ENCODE assay signal across 17 cellular contexts in genomic region chr15:22874256-22874655, GRCh38. TPM values are rescaled to one million over a fixed set of nuclear protein-coding genes. Genes with fewer than 3 reads are reported as not detected.
A peak's percentile ranks its signal among the peaks of the same experiment; 100 is the strongest.
DNase-seq lines count a peak whose midpoint lies in the region; ATAC-seq and TF ChIP-seq lines count a peak whose summit lies in the region.
"Had no signal": no experiment of that assay in that cellular context is flagged by ENCODE, and none has a peak within 500 bp of the region (broad histone marks: within the 10 kb centered on the region; RNA-seq: fewer than 3 reads in every experiment).

No MANE protein-coding gene starts in this region.

- H3K4me3 Mint-ChIP-seq in GM23338 (no peak overlapping the region; the same call in 2 of the 3 replicates), glutamatergic neuron (ENCODE audit: unreplicated experiment) (no peak overlapping the region)
- H3K4me3 Mint-ChIP-seq: CD14-positive monocyte; CD4-positive, alpha-beta memory T cell had no signal

- TF ChIP-seq EP300 in sigmoid colon (IDR thresholded peaks at IDR 0.05), result no peak

- H3K4me1 Mint-ChIP-seq in GM23338, result peaks cover 20% of the 10 kb centered on the region
- peaks cover 37% of the 10 kb centered on the region for H3K4me1 Mint-ChIP-seq in glutamatergic neuron (ENCODE audit: low read depth, unreplicated experiment)
- H3K4me1 Mint-ChIP-seq: CD14-positive monocyte; CD4-positive, alpha-beta memory T cell had no signal

- no peak overlapping the region for H3K27ac ChIP-seq in GM23338 (ENCODE audit: low read depth)
- no peak overlapping the region for H3K27ac ChIP-seq in osteoblast (ENCODE audit: low read depth, low read length)
- no peak overlapping the region for H3K27ac ChIP-seq in sigmoid colon
- H3K27ac ChIP-seq: GM23248 had no signal

- no peaks in the 10 kb centered on the region for H3K4me1 ChIP-seq in GM23338 (ENCODE audit: insufficient read depth)
- H3K4me1 ChIP-seq in osteoblast (ENCODE audit: insufficient read depth, low read length), result peaks cover 6% of the 10 kb centered on the region
- H3K4me1 ChIP-seq in sigmoid colon, result peaks cover 0 to 1% (median under 1%) of the 10 kb centered on the region in 4 donors

- H3K27me3 Mint-ChIP-seq in GM23338 (ENCODE audit: insufficient read depth, low read depth, poor library complexity) (peaks cover 14% of the 10 kb centered on the region), glutamatergic neuron (ENCODE audit: unreplicated experiment) (peaks cover 13% of the 10 kb centered on the region)
- H3K27me3 Mint-ChIP-seq: CD4-positive, alpha-beta memory T cell had no signal

- H3F3A ChIP-seq in GM23338 (replicated peaks; ENCODE audit: low read depth), result no peaks in the 10 kb centered on the region

- intact Hi-C loops in sigmoid colon (cut with DNase I), result no loop called here

- H3K27ac Mint-ChIP-seq in GM23338 (0 out of 2 replicates have a peak overlapping the region, but pooled peaks have one; percentile 23), glutamatergic neuron (ENCODE audit: unreplicated experiment) (peak overlapping the region; percentile 95)

- no peak for TF ChIP-seq CTCF in GM23338 (conservative IDR thresholded peaks at IDR 0.05; ENCODE audit: low read depth in 2 of 2)
- TF ChIP-seq CTCF in glutamatergic neuron (IDR thresholded peaks at IDR 0.05; ENCODE audit: partially characterized antibody, unreplicated experiment), result no peak
- no peak for TF ChIP-seq CTCF in osteoblast (IDR thresholded peaks at IDR 0.05; ENCODE audit: extremely low read depth, low read depth, low read length)
- TF ChIP-seq CTCF in sigmoid colon (IDR thresholded peaks at IDR 0.05), result no peak

- 97 to 98% methylated on average over 8 of the region's 8 CpGs for WGBS in sigmoid colon, 2 donors

- no peaks in the 10 kb centered on the region for H3K9me2 ChIP-seq in GM23338 (ENCODE audit: insufficient read depth)

- H3K79me2 ChIP-seq in GM23338 (replicated peaks; ENCODE audit: insufficient read depth) (0 out of 2 replicates have a peak, but pooled peaks cover 2% of the 10 kb centered on the region), osteoblast (ENCODE audit: insufficient read depth, low read length) (peaks cover 13% of the 10 kb centered on the region)

- no peak for ATAC-seq in GM23338
- ATAC-seq in HG03196 (IDR thresholded peaks at IDR 0.05; ENCODE audit: unreplicated experiment), result no peak

- H4K20me1 ChIP-seq in GM23338 (replicated peaks; ENCODE audit: insufficient read depth) (0 out of 2 replicates have a peak, but pooled peaks cover 4% of the 10 kb centered on the region), osteoblast (ENCODE audit: insufficient read depth, low read length) (no peaks in the 10 kb centered on the region)

- no peaks in the 10 kb centered on the region for H3K9me3 ChIP-seq in osteoblast (ENCODE audit: low read depth, low read length)
- no peaks in the 10 kb centered on the region for H3K9me3 ChIP-seq in sigmoid colon

- no peak overlapping the region for H3K4me3 ChIP-seq in GM23338
- no peak overlapping the region for H3K4me3 ChIP-seq in osteoblast (ENCODE audit: insufficient read depth, low read length)
- no peak overlapping the region for H3K4me3 ChIP-seq in sigmoid colon
- H3K4me3 ChIP-seq: GM23248 had no signal

- DNase-seq in GM23338 (ENCODE audit: low spot score) (no peak), glutamatergic neuron (no peak), osteoblast (ENCODE audit: insufficient read length, low spot score, missing footprints) (peak; percentile 51), sigmoid colon (no peak), NCI-H446 (lab: John Stamatoyannopoulos, UW) (no peak)
- DNase-seq in activated CD4-positive, CD25-positive, alpha-beta regulatory T cell treated with anti-CD3 and anti-CD28 coated beads, Interleukin-2, amount 50 U/mL, for 72 hours, result no peak
- DNase-seq: Calu3; CD4-positive, alpha-beta memory T cell; COR-L47; DMS53; DMS79 treated with DMSO at 0.1 percent for 48 hours; GF-D8; GM23248; H7; HCEC 1CT had no signal

- H3K4me2 ChIP-seq in GM23338 (no peak overlapping the region), osteoblast (ENCODE audit: insufficient read depth, low read length) (no peak overlapping the region)

- TF ChIP-seq POLR2A in sigmoid colon (IDR thresholded peaks at IDR 0.05), result no peak

- H3K36me3 ChIP-seq in GM23338 (ENCODE audit: insufficient read depth), result peaks cover 12% of the 10 kb centered on the region; the same call in 1 of the 2 replicates
- peaks cover 72% of the 10 kb centered on the region for H3K36me3 ChIP-seq in osteoblast (ENCODE audit: insufficient read depth, low read length)
- H3K36me3 ChIP-seq in sigmoid colon, result peaks cover 19 to 100% (median 70%) of the 10 kb centered on the region in 4 donors

- peaks cover 2% of the 10 kb centered on the region; the same call in 2 of the 3 replicates for H3K9me3 Mint-ChIP-seq in GM23338
- peaks cover 22% of the 10 kb centered on the region for H3K9me3 Mint-ChIP-seq in glutamatergic neuron (ENCODE audit: unreplicated experiment)

- H3K27me3 ChIP-seq in GM23338 (ENCODE audit: insufficient read depth) (no peaks in the 10 kb centered on the region), osteoblast (ENCODE audit: insufficient read depth, low read length) (no peaks in the 10 kb centered on the region), sigmoid colon (no peaks in the 10 kb centered on the region)

- H2AFZ ChIP-seq in GM23338, result no peak overlapping the region
- no peak overlapping the region for H2AFZ ChIP-seq in osteoblast (ENCODE audit: low read length)
- H2AFZ ChIP-seq: GM23248 had no signal

- H3K36me3 Mint-ChIP-seq in GM23338 (ENCODE audit: low read depth), result peaks cover 77% of the 10 kb centered on the region
- peaks cover 6% of the 10 kb centered on the region for H3K36me3 Mint-ChIP-seq in glutamatergic neuron (ENCODE audit: unreplicated experiment)

TF ChIP-seq in GM23338, 12 proteins besides CTCF, POLR2A, EP300 and RAD21:
- no peak for TF ChIP-seq EZH2 (IDR thresholded peaks at IDR 0.05; ENCODE audit: low read depth, unreplicated experiment)
- TF ChIP-seq STAT1 (IDR thresholded peaks at IDR 0.05; ENCODE audit: unreplicated experiment), result no peak

RNA-seq across cellular contexts. Expression of gene NIPA2, which starts 35.8 kb away (rescaled TPM):
- total RNA-seq in GM23338 (2014; rRNA removed; shearing (Covaris generic)), result 96.2 and 105 TPM in 2 replicates
- polyA plus RNA-seq in GM23338 (2016; fragmentation: Nextera tagmentation; extraction: Ambion mirVana) (30.2 and 35.0 TPM in 2 replicates), sigmoid colon (10 to 100 TPM; 15.0 to 47.1 (median 25.2) TPM)
- total RNA-seq in glutamatergic neuron (ENCODE audit: unreplicated experiment) (121 TPM), osteoblast (49.8 and 50.3 TPM in 2 replicates), sigmoid colon (10 to 100 TPM; 21.6 to 40.3 (median 29.9) TPM)
